ENCODE assay signal across 1 cellular context in the genomic region with DNA sequence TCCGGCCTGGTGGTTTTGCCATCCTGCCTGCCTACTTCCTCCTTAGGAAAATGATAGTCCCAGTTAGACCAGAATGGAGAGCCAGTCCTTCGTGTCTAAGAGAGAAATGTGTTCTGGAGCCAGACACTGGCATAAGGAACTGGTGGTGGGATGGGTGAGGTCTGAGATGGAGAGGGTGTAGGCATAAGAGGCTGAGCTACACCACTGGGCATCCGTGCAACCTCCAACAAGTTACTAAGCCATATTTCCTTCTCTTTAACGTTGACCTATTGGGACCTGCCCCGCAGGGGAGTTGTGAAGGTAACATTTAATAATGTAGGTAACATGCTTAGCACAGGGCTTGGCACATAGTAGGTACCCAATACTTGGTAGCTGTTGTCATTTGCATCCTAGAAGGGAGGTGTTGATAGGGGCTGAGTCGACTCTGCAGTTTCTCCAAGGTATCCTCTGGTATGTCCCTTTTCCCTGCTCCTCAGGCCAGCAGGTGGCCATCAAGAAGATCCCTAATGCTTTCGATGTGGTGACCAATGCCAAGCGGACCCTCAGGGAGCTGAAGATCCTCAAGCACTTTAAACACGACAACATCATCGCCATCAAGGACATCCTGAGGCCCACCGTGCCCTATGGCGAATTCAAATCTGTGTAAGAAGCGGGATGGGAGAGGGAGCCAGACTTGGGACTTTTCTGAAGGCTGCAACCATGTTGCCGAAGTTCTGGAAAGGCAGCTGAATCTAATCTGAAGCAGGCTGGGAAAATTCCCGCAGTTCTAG.
TF ChIP-seq lines count a peak whose summit lies in the region.

No MANE protein-coding gene starts in this region.

TF ChIP-seq in endothelial cell of umbilical vein, 7 proteins besides CTCF, POLR2A, EP300 and RAD21 (continued from another document):
- no peak for TF ChIP-seq GATA2 (IDR thresholded peaks at IDR 0.05; ENCODE audit: insufficient read depth, insufficient read length, low read depth, low read length)
- no peak for TF ChIP-seq EZH2 (IDR thresholded peaks at IDR 0.05; ENCODE audit: borderline replicate concordance, low read depth, low read length, severe bottlenecking)
- TF ChIP-seq JUN (IDR thresholded peaks at IDR 0.05; ENCODE audit: borderline replicate concordance, insufficient read depth, insufficient read length, low read depth), result no peak
- no peak for TF ChIP-seq POLR2AphosphoS5 (IDR thresholded peaks at IDR 0.05; ENCODE audit: insufficient read depth, low read depth, low read length)
- no peak for TF ChIP-seq FOS (IDR thresholded peaks at IDR 0.05; ENCODE audit: borderline replicate concordance, insufficient read depth, low read length)
